Comparison of ENCODE assay signal across 8 cellular contexts in the genomic region with DNA sequence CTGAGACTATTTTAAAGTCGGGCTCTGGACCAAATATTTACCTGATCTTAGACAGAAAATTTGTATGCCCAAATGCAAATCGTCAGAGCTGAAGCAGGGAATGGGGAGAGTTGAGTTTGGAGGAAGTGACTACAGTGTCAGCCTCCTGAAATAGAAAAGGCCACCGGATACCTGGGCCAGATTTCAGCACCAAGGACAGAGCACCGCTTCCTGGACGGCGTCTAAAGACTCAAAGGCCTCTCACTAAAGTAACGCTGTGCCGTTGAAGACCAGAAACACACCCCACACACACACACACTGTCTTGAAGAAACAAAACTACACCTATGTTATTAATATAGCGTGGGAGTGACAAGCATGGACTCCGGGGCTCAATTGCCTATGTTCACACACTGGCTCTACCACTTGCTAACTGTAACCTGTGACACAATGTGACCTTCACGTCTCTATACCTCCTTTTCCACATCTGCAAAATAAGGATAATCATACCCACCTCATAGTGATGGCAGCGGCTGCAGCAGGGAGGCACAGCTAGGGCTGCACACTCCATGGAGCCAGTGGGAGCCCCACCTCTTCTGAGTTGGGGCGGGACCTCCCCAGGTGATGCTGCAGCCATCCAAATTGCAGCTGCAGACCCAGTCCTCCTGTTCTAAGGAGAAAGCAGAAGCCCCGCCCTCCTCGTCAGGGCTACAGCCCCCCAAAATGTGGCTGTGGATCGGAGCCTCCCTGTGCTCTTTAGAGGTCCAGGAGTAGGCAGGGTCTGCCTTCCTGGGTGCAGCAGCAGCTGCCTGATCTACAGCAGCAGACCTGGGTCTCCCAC. TPM values are rescaled to one million over a fixed set of nuclear protein-coding genes. Genes with fewer than 3 reads are reported as not detected.
DNase-seq lines count a peak whose midpoint lies in the region; ATAC-seq and TF ChIP-seq lines count a peak whose summit lies in the region.

No MANE protein-coding gene starts in this region.

- H3K9me3 ChIP-seq in neuronal stem cell (replicated peaks in 1 of 2; ENCODE audit: control insufficient read depth in 2 of 2, insufficient read depth in 1 of 2, low read depth in 1 of 2, low read length in 2 of 2) (no peaks in the 10 kb centered on the region), aorta (ENCODE audit: control insufficient read depth, low read length) (no peaks in the 10 kb centered on the region)

- H3K4me1 ChIP-seq in neuronal stem cell (ENCODE audit: control insufficient read depth in 2 of 2, insufficient read depth in 1 of 2, low read depth in 1 of 2, low read length in 2 of 2) (no peaks in the 10 kb centered on the region), aorta (ENCODE audit: control insufficient read depth in 1 of 2, insufficient read depth in 2 of 2, low read length in 2 of 2) (no peaks in the 10 kb centered on the region)

- H2BK5ac ChIP-seq in neuronal stem cell (ENCODE audit: low read length) = no peak overlapping the region

- no peak overlapping the region for H3K4me3 ChIP-seq in AG10803 (ENCODE audit: low read length)
- no peak overlapping the region for H3K4me3 ChIP-seq in neuronal stem cell (ENCODE audit: low read length in 2 of 2)
- H3K4me3 ChIP-seq in aorta (ENCODE audit: low read length in 2 of 2) = no peak overlapping the region

- WGBS in neuronal stem cell (ENCODE audit: extremely low coverage in 2 of 2, insufficient read length in 2 of 2, insufficient replicate concordance in 1 of 2), 2 donors = no CpG with 5 or more reads among the region's 16 CpGs
- WGBS in aorta, 2 donors = 13 to 17% methylated on average over 16 of the region's 16 CpGs

- no peak overlapping the region for H3K9ac ChIP-seq in neuronal stem cell (ENCODE audit: low read depth, low read length, poor library complexity)

- H4K8ac ChIP-seq in neuronal stem cell (ENCODE audit: low read depth, low read length) = no peak overlapping the region

- intact Hi-C loops in aorta (cut with DNase I) = no loop called here

- H3K36me3 Mint-ChIP-seq in activated CD4-positive, alpha-beta T cell treated with anti-CD3 and anti-CD28 coated beads, Interleukin-2, amount 10 ng/mL, durations not matched to agents 7 days and 5 days (ENCODE audit: low read depth) = no peaks in the 10 kb centered on the region
- H3K36me3 Mint-ChIP-seq in effector memory CD8-positive, alpha-beta T cell (ENCODE audit: insufficient read depth) = no peaks in the 10 kb centered on the region

- DNase-seq in AG10803 (ENCODE audit: low read depth) = peak; percentile 30
- peak; percentile 69 for DNase-seq in HuH-7.5 (ENCODE audit: low spot score)
- DNase-seq in activated CD4-positive, alpha-beta T cell treated with anti-CD3 and anti-CD28 coated beads, Interleukin-2, amount 10 ng/mL, durations not matched to agents 7 days and 5 days = peak; percentile 80
- DNase-seq in effector memory CD8-positive, alpha-beta T cell = peak; percentile 40 to 53 (median 42)
- DNase-seq in neuronal stem cell (ENCODE audit: low spot score) = peak; percentile 83
- no peak for DNase-seq in aorta

- ATAC-seq in effector memory CD8-positive, alpha-beta T cell (replicated peaks) = peak; percentile 35
- no peak for ATAC-seq in GM18909 (IDR thresholded peaks at IDR 0.05; ENCODE audit: poor library complexity, unreplicated experiment)
- ATAC-seq in aorta (ENCODE audit: low FRiP score) = no peak
- no peak for ATAC-seq in GM19452 (IDR thresholded peaks at IDR 0.05; ENCODE audit: unreplicated experiment)

- H3K27me3 ChIP-seq in neuronal stem cell (ENCODE audit: control insufficient read depth in 3 of 3, insufficient read depth in 3 of 3, low read depth in 1 of 3, low read length in 3 of 3) (peaks cover 0 to 3% (median 0%) of the 10 kb centered on the region in 3 experiments), aorta (ENCODE audit: control insufficient read depth in 1 of 2, insufficient read depth in 2 of 2, low read length in 1 of 2) (no peaks in the 10 kb centered on the region)

- no peak overlapping the region for H2BK15ac ChIP-seq in neuronal stem cell (ENCODE audit: low read length)

- POLR2A ChIA-PET in activated CD4-positive, alpha-beta T cell treated with anti-CD3 and anti-CD28 coated beads, Interleukin-2, amount 10 ng/mL, durations not matched to agents 7 days and 5 days (lab: Charles Lee) = no interaction called here

- no peak overlapping the region for H2AK5ac ChIP-seq in neuronal stem cell (ENCODE audit: low read depth, low read length)

- no peaks in the 10 kb centered on the region for H3K79me1 ChIP-seq in neuronal stem cell (ENCODE audit: low read depth, low read length)

- H3K36me3 ChIP-seq in neuronal stem cell (replicated peaks in 1 of 2; ENCODE audit: control insufficient read depth in 2 of 2, insufficient read depth in 2 of 2, low read length in 2 of 2) (no peaks in the 10 kb centered on the region), aorta (ENCODE audit: control insufficient read depth in 1 of 2, insufficient read depth in 2 of 2, low read length in 1 of 2) (no peaks in the 10 kb centered on the region)

- no peak overlapping the region for H3K14ac ChIP-seq in neuronal stem cell (ENCODE audit: low read length)

- no peaks in the 10 kb centered on the region for H3K4me1 Mint-ChIP-seq in activated CD4-positive, alpha-beta T cell treated with anti-CD3 and anti-CD28 coated beads, Interleukin-2, amount 10 ng/mL, durations not matched to agents 7 days and 5 days
- H3K4me1 Mint-ChIP-seq in effector memory CD8-positive, alpha-beta T cell (ENCODE audit: low read depth in 2 of 2) = peaks cover 0 to 5% of the 10 kb centered on the region in 2 donors

- CTCF ChIA-PET in activated CD4-positive, alpha-beta T cell treated with anti-CD3 and anti-CD28 coated beads, Interleukin-2, amount 10 ng/mL, durations not matched to agents 7 days and 5 days (lab: Charles Lee) = no interaction called here

- no peak overlapping the region for H3K23ac ChIP-seq in neuronal stem cell (ENCODE audit: low read depth, low read length, poor library complexity)

- H4K91ac ChIP-seq in neuronal stem cell (ENCODE audit: low read depth, low read length, poor library complexity) = no peak overlapping the region

- H2AFZ ChIP-seq in neuronal stem cell (ENCODE audit: low read length) = no peak overlapping the region

- no peak overlapping the region for H3K18ac ChIP-seq in neuronal stem cell (ENCODE audit: low read length)

- H3K27me3 Mint-ChIP-seq in activated CD4-positive, alpha-beta T cell treated with anti-CD3 and anti-CD28 coated beads, Interleukin-2, amount 10 ng/mL, durations not matched to agents 7 days and 5 days = peaks cover 4% of the 10 kb centered on the region
- peaks cover 50 to 77% of the 10 kb centered on the region in 2 donors for H3K27me3 Mint-ChIP-seq in effector memory CD8-positive, alpha-beta T cell

- no peaks in the 10 kb centered on the region for H3K9me3 Mint-ChIP-seq in activated CD4-positive, alpha-beta T cell treated with anti-CD3 and anti-CD28 coated beads, Interleukin-2, amount 10 ng/mL, durations not matched to agents 7 days and 5 days
- no peaks in the 10 kb centered on the region for H3K9me3 Mint-ChIP-seq in effector memory CD8-positive, alpha-beta T cell

- H3K4me2 ChIP-seq in neuronal stem cell (ENCODE audit: insufficient read depth, low read length, poor library complexity, severe bottlenecking) = no peak overlapping the region

- no peak overlapping the region for H3K27ac Mint-ChIP-seq in activated CD4-positive, alpha-beta T cell treated with anti-CD3 and anti-CD28 coated beads, Interleukin-2, amount 10 ng/mL, durations not matched to agents 7 days and 5 days
- H3K27ac Mint-ChIP-seq in effector memory CD8-positive, alpha-beta T cell = no peak overlapping the region

- H3K4me3 Mint-ChIP-seq in activated CD4-positive, alpha-beta T cell treated with anti-CD3 and anti-CD28 coated beads, Interleukin-2, amount 10 ng/mL, durations not matched to agents 7 days and 5 days = no peak overlapping the region
- H3K4me3 Mint-ChIP-seq in effector memory CD8-positive, alpha-beta T cell = no peak overlapping the region

- H3K4ac ChIP-seq in neuronal stem cell (ENCODE audit: low read length) = no peak overlapping the region

- H3K27ac ChIP-seq in neuronal stem cell (replicated peaks; ENCODE audit: low read length) = no peak overlapping the region
- H3K27ac ChIP-seq in aorta (ENCODE audit: low read depth in 1 of 2, low read length in 2 of 2) = no peak overlapping the region

- H2BK120ac ChIP-seq in neuronal stem cell (ENCODE audit: low read depth, low read length) = no peak overlapping the region

- H2BK12ac ChIP-seq in neuronal stem cell (ENCODE audit: low read length) = no peak overlapping the region

- TF ChIP-seq CTCF in AG10803 (conservative IDR thresholded peaks at IDR 0.05; ENCODE audit: low read length) = no peak

RNA-seq across cellular contexts. Expression of a gene that starts 35.6 kb away (rescaled TPM):
- not detected for total RNA-seq in activated CD4-positive, alpha-beta T cell treated with anti-CD3 and anti-CD28 coated beads, Interleukin-2, amount 10 ng/mL, durations not matched to agents 7 days and 5 days
- polyA plus RNA-seq in neuronal stem cell (2013, experiment 1 of 2) = not detected
- not detected for polyA plus RNA-seq in neuronal stem cell (2013, experiment 2 of 2)
- total RNA-seq in aorta = not detected
- not detected for polyA plus RNA-seq in aorta

RNA-seq across cellular contexts. Expression of a gene that starts 38.3 kb away (rescaled TPM):
- not detected for total RNA-seq in activated CD4-positive, alpha-beta T cell treated with anti-CD3 and anti-CD28 coated beads, Interleukin-2, amount 10 ng/mL, durations not matched to agents 7 days and 5 days
- not detected for polyA plus RNA-seq in neuronal stem cell (2013, experiment 1 of 2)
- polyA plus RNA-seq in neuronal stem cell (2013, experiment 2 of 2) = not detected
- not detected for total RNA-seq in aorta
- polyA plus RNA-seq in aorta = not detected

RNA-seq across cellular contexts. Expression of a gene that starts 54.3 kb away (rescaled TPM):
- total RNA-seq in activated CD4-positive, alpha-beta T cell treated with anti-CD3 and anti-CD28 coated beads, Interleukin-2, amount 10 ng/mL, durations not matched to agents 7 days and 5 days = not detected
- not detected for polyA plus RNA-seq in neuronal stem cell (2013, experiment 1 of 2)
- not detected for polyA plus RNA-seq in neuronal stem cell (2013, experiment 2 of 2)
- total RNA-seq in aorta = not detected
- not detected for polyA plus RNA-seq in aorta

Comparison
In these comparisons a context has a peak if more than half of its experiments do, and no peak if none do; other contexts are left out.
1. DNase-seq: peak in AG10803 (single experiment), HuH-7.5 (single experiment), activated CD4-positive, alpha-beta T cell treated with anti-CD3 and anti-CD28 coated beads, Interleukin-2, amount 10 ng/mL, durations not matched to agents 7 days and 5 days (single experiment), effector memory CD8-positive, alpha-beta T cell (3 of 3) and neuronal stem cell (single experiment); none in aorta (0 of 2).